Comparison of ENCODE assay signal across 28 cellular contexts in genomic region chr10:36191009-36191408, GRCh38.
"Had no signal": no experiment of that assay in that cellular context is flagged by ENCODE, and none has a peak within 500 bp of the region (broad histone marks: within the 10 kb centered on the region; RNA-seq: fewer than 3 reads in every experiment).

No MANE protein-coding gene starts in this region.

- H3K27me3 Mint-ChIP-seq: naive thymus-derived CD8-positive, alpha-beta T cell; progenitor cell of endocrine pancreas; stimulated activated naive CD8-positive, alpha-beta T cell treated with anti-CD3 and anti-CD28 coated beads, Interleukin-15, amount 100 ng/mL, for 72 hours; type B pancreatic cell had no signal

- H3K4me1 Mint-ChIP-seq: immature natural killer cell; naive thymus-derived CD8-positive, alpha-beta T cell; neural crest cell; stimulated activated effector memory CD8-positive, alpha-beta T cell treated with anti-CD3 and anti-CD28 coated beads, Interleukin-12 subunit alpha, Interleukin-12 subunit beta, amount 100 ng/mL, for 72 hours; stimulated activated naive CD8-positive, alpha-beta T cell treated with anti-CD3 and anti-CD28 coated beads, Interleukin-15, amount 100 ng/mL, for 72 hours had no signal

- H3K27me3 ChIP-seq: left lung, neutrophil, sigmoid colon, spleen, tibial nerve, uterus had no signal

- H3K27ac ChIP-seq: left lung, lower lobe of right lung, neutrophil, sigmoid colon, spleen, tibial nerve, uterus had no signal

- H3K4me3 Mint-ChIP-seq: immature natural killer cell; naive thymus-derived CD8-positive, alpha-beta T cell; nephron; neural crest cell; stimulated activated effector memory CD8-positive, alpha-beta T cell treated with anti-CD3 and anti-CD28 coated beads, Interleukin-12 subunit alpha, Interleukin-12 subunit beta, amount 100 ng/mL, for 72 hours; stimulated activated naive CD8-positive, alpha-beta T cell treated with anti-CD3 and anti-CD28 coated beads, Interleukin-15, amount 100 ng/mL, for 72 hours; type B pancreatic cell had no signal

- DNase-seq: hypothalamus; immature natural killer cell; kidney; left colon; left lung; lower lobe of right lung; mammary epithelial cell; mesenchymal stem cell; naive thymus-derived CD8-positive, alpha-beta T cell; occipital lobe; retina; right cardiac atrium; sigmoid colon; small intestine; spleen; stimulated activated CD4-positive, alpha-beta T cell treated with anti-CD3 and anti-CD28 coated beads, Interleukin-4, amount 100 ng/mL, for 24 hours; stimulated activated naive CD4-positive, alpha-beta T cell; stimulated activated naive CD8-positive, alpha-beta T cell treated with anti-CD3 and anti-CD28 coated beads, Interleukin-15, amount 100 ng/mL, for 72 hours; substantia nigra; uterus had no signal

- H3K4me1 ChIP-seq: left lung, spleen, uterus had no signal

- ATAC-seq: left colon; left lung; lower lobe of right lung; naive thymus-derived CD8-positive, alpha-beta T cell; right cardiac atrium; stimulated activated effector memory CD8-positive, alpha-beta T cell treated with anti-CD3 and anti-CD28 coated beads, Interleukin-12 subunit alpha, Interleukin-12 subunit beta, amount 100 ng/mL, for 72 hours; stimulated activated naive CD8-positive, alpha-beta T cell treated with anti-CD3 and anti-CD28 coated beads, Interleukin-15, amount 100 ng/mL, for 72 hours had no signal

- H3K36me3 Mint-ChIP-seq: stimulated activated effector memory CD8-positive, alpha-beta T cell treated with anti-CD3 and anti-CD28 coated beads, Interleukin-12 subunit alpha, Interleukin-12 subunit beta, amount 100 ng/mL, for 72 hours; type B pancreatic cell had no signal

- H3K9me3 ChIP-seq: neutrophil had no signal

- H3K27ac Mint-ChIP-seq: immature natural killer cell; naive thymus-derived CD8-positive, alpha-beta T cell; nephron; progenitor cell of endocrine pancreas; stimulated activated effector memory CD8-positive, alpha-beta T cell treated with anti-CD3 and anti-CD28 coated beads, Interleukin-12 subunit alpha, Interleukin-12 subunit beta, amount 100 ng/mL, for 72 hours; stimulated activated naive CD8-positive, alpha-beta T cell treated with anti-CD3 and anti-CD28 coated beads, Interleukin-15, amount 100 ng/mL, for 72 hours; type B pancreatic cell had no signal

- FAIRE-seq: islet of Langerhans, kidney, small intestine had no signal

- H3K36me3 ChIP-seq: left lung, lower lobe of right lung, neutrophil, sigmoid colon, spleen, tibial nerve, uterus had no signal

- H3K4me3 ChIP-seq: left lung, lower lobe of right lung, sigmoid colon, spleen, tibial nerve, uterus had no signal
